In genomic region chr17:74740641-74741387, GRCh38 we compare ENCODE assay signal across 1 cellular context.
TF ChIP-seq lines count a peak whose summit lies in the region.

No MANE protein-coding gene starts in this region.

TF ChIP-seq in HepG2, 621 proteins besides CTCF, POLR2A, EP300 and RAD21:
- TF ChIP-seq ZNF431 (CRISPR knock-in tag; IDR thresholded peaks at IDR 0.05; ENCODE audit: borderline replicate concordance, low read depth) (no peak), ZNF564 (CRISPR knock-in tag; IDR thresholded peaks at IDR 0.05) (no peak), ZNF451 (CRISPR knock-in tag; IDR thresholded peaks at IDR 0.05) (no peak), ZNF503 (CRISPR knock-in tag; IDR thresholded peaks at IDR 0.05) (no peak), ZBTB7A (CRISPR knock-in tag; IDR thresholded peaks at IDR 0.05) (0 out of 2 replicates have a peak, but pooled peaks have one; percentile 14), ZNF724P (CRISPR knock-in tag; IDR thresholded peaks at IDR 0.05; ENCODE audit: borderline replicate concordance) (0 out of 2 replicates have a peak, but pooled peaks have one; percentile 22), FOXM1 (CRISPR knock-in tag; IDR thresholded peaks at IDR 0.05) (no peak), ZSCAN25 (CRISPR knock-in tag; IDR thresholded peaks at IDR 0.05) (0 out of 2 replicates have a peak, but pooled peaks have one; percentile 21), ZNF576 (CRISPR knock-in tag; IDR thresholded peaks at IDR 0.05) (no peak), PATZ1 (CRISPR knock-in tag; IDR thresholded peaks at IDR 0.05) (peak; percentile 48; the same call in 1 of the 2 replicates), ZC3H13 (CRISPR knock-in tag; IDR thresholded peaks at IDR 0.05) (no peak), BCL6 (CRISPR knock-in tag; IDR thresholded peaks at IDR 0.05) (peak; percentile 43), NR2F6 (IDR thresholded peaks at IDR 0.05) (no peak), NR2F6 (CRISPR knock-in tag; IDR thresholded peaks at IDR 0.05) (no peak), ZNF772 (CRISPR knock-in tag; IDR thresholded peaks at IDR 0.05) (no peak), SRSF1 (optimal IDR thresholded peaks at IDR 0.05; ENCODE audit: low read depth, low read length) (no peak), GABPB1 (CRISPR knock-in tag; IDR thresholded peaks at IDR 0.05) (peak; percentile 20; the same call in 1 of the 2 replicates), IKZF4 (CRISPR knock-in tag; IDR thresholded peaks at IDR 0.05; ENCODE audit: borderline replicate concordance, low read depth, not compliant biosample characterization) (no peak), ZNF350 (CRISPR knock-in tag; IDR thresholded peaks at IDR 0.05; ENCODE audit: borderline replicate concordance, low read depth) (no peak; the same call in 1 of the 2 replicates), MEIS1 (CRISPR knock-in tag; IDR thresholded peaks at IDR 0.05; ENCODE audit: borderline replicate concordance) (no peak), TAF1 (CRISPR knock-in tag; IDR thresholded peaks at IDR 0.05) (no peak), GLI4 (CRISPR knock-in tag; IDR thresholded peaks at IDR 0.05; ENCODE audit: borderline replicate concordance) (no peak), KAT8 (CRISPR knock-in tag; IDR thresholded peaks at IDR 0.05) (no peak), SETDB1 (CRISPR knock-in tag; IDR thresholded peaks at IDR 0.05; ENCODE audit: borderline replicate concordance) (no peak), KAT2B (IDR thresholded peaks at IDR 0.05; ENCODE audit: borderline replicate concordance, low read depth, low read length) (no peak), CSRNP1 (CRISPR knock-in tag; IDR thresholded peaks at IDR 0.05) (no peak)
- TF ChIP-seq, protein P1, sequence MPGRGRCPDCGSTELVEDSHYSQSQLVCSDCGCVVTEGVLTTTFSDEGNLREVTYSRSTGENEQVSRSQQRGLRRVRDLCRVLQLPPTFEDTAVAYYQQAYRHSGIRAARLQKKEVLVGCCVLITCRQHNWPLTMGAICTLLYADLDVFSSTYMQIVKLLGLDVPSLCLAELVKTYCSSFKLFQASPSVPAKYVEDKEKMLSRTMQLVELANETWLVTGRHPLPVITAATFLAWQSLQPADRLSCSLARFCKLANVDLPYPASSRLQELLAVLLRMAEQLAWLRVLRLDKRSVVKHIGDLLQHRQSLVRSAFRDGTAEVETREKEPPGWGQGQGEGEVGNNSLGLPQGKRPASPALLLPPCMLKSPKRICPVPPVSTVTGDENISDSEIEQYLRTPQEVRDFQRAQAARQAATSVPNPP (CRISPR knock-in tag; IDR thresholded peaks at IDR 0.05): no peak
TF ChIP-seq in HepG2: peak in this region for 6.
